ENCODE assay signal across 15 cellular contexts in the genomic region with DNA sequence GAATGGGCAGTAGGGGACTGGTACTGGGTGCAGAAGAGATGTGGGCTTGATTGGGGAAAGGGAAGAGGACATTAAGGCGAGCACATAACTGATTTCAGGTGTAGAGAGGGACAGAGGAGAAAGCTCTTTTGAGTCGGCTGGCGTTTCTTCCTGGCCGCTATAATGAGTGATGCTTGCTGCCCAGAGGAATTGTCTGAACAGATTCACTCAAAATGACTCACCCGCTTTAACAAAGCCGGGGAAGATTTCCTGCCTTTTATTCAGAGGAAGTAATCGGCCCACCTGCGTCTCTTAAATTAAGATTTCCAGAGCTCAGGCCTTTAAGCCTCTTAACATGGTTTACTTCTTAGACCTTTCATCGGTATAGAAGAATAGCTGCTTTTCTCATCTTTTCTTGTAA.
A peak's percentile ranks its signal among the peaks of the same experiment; 100 is the strongest.
DNase-seq lines count a peak whose midpoint lies in the region; ATAC-seq, FAIRE-seq and TF ChIP-seq lines count a peak whose summit lies in the region.
"Had no signal": no experiment of that assay in that cellular context is flagged by ENCODE, and none has a peak within 500 bp of the region (broad histone marks: within the 10 kb centered on the region; RNA-seq: fewer than 3 reads in every experiment).

No MANE protein-coding gene starts in this region.

- TF ChIP-seq CTCF in astrocyte (IDR thresholded peaks at IDR 0.05; ENCODE audit: insufficient read depth, low read depth, low read length), result no peak
- no peak for TF ChIP-seq CTCF in mucosa of descending colon (IDR thresholded peaks at IDR 0.05)

- ATAC-seq in GM19328 (IDR thresholded peaks at IDR 0.05; ENCODE audit: unreplicated experiment) (no peak), mucosa of descending colon (no peak)
- ATAC-seq: A549, heart right ventricle, lower lobe of right lung had no signal

- no peak overlapping the region for H3K27ac ChIP-seq in astrocyte (ENCODE audit: low read depth, low read length)
- H3K27ac ChIP-seq: A549, heart right ventricle, lower lobe of right lung, parathyroid adenoma, thyroid gland had no signal

- H4K20me1 ChIP-seq in astrocyte (ENCODE audit: insufficient read depth, low read length), result no peaks in the 10 kb centered on the region

- H3K9ac ChIP-seq in astrocyte (ENCODE audit: low read length), result no peak overlapping the region
- H3K9ac ChIP-seq: parathyroid adenoma had no signal

- H3K79me2 ChIP-seq in astrocyte (ENCODE audit: insufficient read depth, low read length), result no peaks in the 10 kb centered on the region
- H3K79me2 ChIP-seq: parathyroid adenoma had no signal

- no peaks in the 10 kb centered on the region for H3K27me3 ChIP-seq in astrocyte (ENCODE audit: insufficient read depth, low read length)
- H3K27me3 ChIP-seq: thyroid gland had no signal

- no peak overlapping the region for H3K27ac Mint-ChIP-seq in astrocyte (ENCODE audit: unreplicated experiment)

- peaks cover 2% of the 10 kb centered on the region for H3K9me3 Mint-ChIP-seq in astrocyte (ENCODE audit: unreplicated experiment)

- H3K4me3 Mint-ChIP-seq in astrocyte (ENCODE audit: unreplicated experiment), result no peak overlapping the region

- H3K27me3 Mint-ChIP-seq in astrocyte (ENCODE audit: low read depth, unreplicated experiment), result no peaks in the 10 kb centered on the region

- H3K4me2 ChIP-seq in astrocyte (ENCODE audit: low read length), result peak overlapping the region; percentile 73
- H3K4me2 ChIP-seq: A549 had no signal

- no peaks in the 10 kb centered on the region for H3K36me3 ChIP-seq in astrocyte (ENCODE audit: insufficient read depth, low read length)
- no peaks in the 10 kb centered on the region for H3K36me3 ChIP-seq in mucosa of descending colon (ENCODE audit: low read depth)
- H3K36me3 ChIP-seq: heart right ventricle, lower lobe of right lung, thyroid gland had no signal

- H3K4me3 ChIP-seq in astrocyte (ENCODE audit: insufficient read depth, low read depth, low read length), result no peak overlapping the region
- no peak overlapping the region for H3K4me3 ChIP-seq in mucosa of descending colon
- H3K4me3 ChIP-seq: A549, heart right ventricle, lower lobe of right lung, thyroid gland had no signal

- DNase-seq in NCI-H82 (lab: John Stamatoyannopoulos, UW) (peak; percentile 48), NCI-H82 treated with DMSO at 0.1 percent for 48 hours (lab: John Stamatoyannopoulos, UW; ENCODE audit: unreplicated experiment) (no peak), astrocyte (ENCODE audit: low read depth) (peak; percentile 39), iPS DF 19.7 (ENCODE audit: low read depth, low spot score) (peak; percentile 64), NK-92 (lab: John Stamatoyannopoulos, UW; ENCODE audit: unreplicated experiment) (no peak), mucosa of descending colon (no peak)
- no peak for DNase-seq in activated CD4-positive, alpha-beta T cell treated with anti-CD3 and anti-CD28 coated beads, Interleukin-2, amount 50 U/mL, for 1 hour
- DNase-seq: heart right ventricle, lower lobe of right lung, NCI-H524 treated with DMSO at 0.1 percent for 48 hours, SHP77 treated with DMSO at 0.1 percent for 48 hours, thyroid gland had no signal

- peak overlapping the region; percentile 71 for H2AFZ ChIP-seq in astrocyte (ENCODE audit: low read depth, low read length)
- H2AFZ ChIP-seq: parathyroid adenoma had no signal

- intact Hi-C loops in mucosa of descending colon (cut with DNase I, micrococcal nuclease), result no loop called here

- H3K9me3 ChIP-seq in astrocyte (ENCODE audit: insufficient read depth, low read depth, low read length) (no peaks in the 10 kb centered on the region), mucosa of descending colon (no peaks in the 10 kb centered on the region)
- H3K9me3 ChIP-seq: A549, heart right ventricle, lower lobe of right lung, thyroid gland had no signal

- peak; percentile 89 for FAIRE-seq in astrocyte (lab: Jason Lieb, UNC)

- H3K4me1 Mint-ChIP-seq in astrocyte (ENCODE audit: low read depth, unreplicated experiment), result peaks cover 5% of the 10 kb centered on the region

- peaks cover 6% of the 10 kb centered on the region for H3K4me1 ChIP-seq in astrocyte (ENCODE audit: insufficient read depth, low read length)
- H3K4me1 ChIP-seq in mucosa of descending colon (ENCODE audit: low read depth), result no peaks in the 10 kb centered on the region
- H3K4me1 ChIP-seq: A549, heart right ventricle, lower lobe of right lung, parathyroid adenoma, thyroid gland had no signal

- no peaks in the 10 kb centered on the region for H3K36me3 Mint-ChIP-seq in astrocyte (ENCODE audit: low read depth, unreplicated experiment)

Comparison
In these comparisons a context has a peak if more than half of its experiments do, and no peak if none do; other contexts are left out.
1. DNase-seq: peak in NCI-H82 (single experiment), astrocyte (single experiment) and iPS DF 19.7 (single experiment); none in NCI-H82 treated with DMSO at 0.1 percent for 48 hours (single experiment), NK-92 (single experiment), activated CD4-positive, alpha-beta T cell treated with anti-CD3 and anti-CD28 coated beads, Interleukin-2, amount 50 U/mL, for 1 hour (single experiment) and mucosa of descending colon (0 of 3).